8 cellular contexts compared by ENCODE assay signal in genomic region chr18:79988925-79989361, GRCh38. TPM values are rescaled to one million over a fixed set of nuclear protein-coding genes. Genes with fewer than 3 reads are reported as not detected.
DNase-seq lines count a peak whose midpoint lies in the region; ATAC-seq and TF ChIP-seq lines count a peak whose summit lies in the region.

No MANE protein-coding gene starts in this region.

- DNase-seq in Caco-2, result no peak
- DNase-seq in MG63, result peak; percentile 11
- peak; percentile 49 to 57 for DNase-seq in cardiac fibroblast (ENCODE audit: low read depth in 2 of 2)
- peak in 1 of 3 donors; percentile 41 for DNase-seq in right lobe of liver
- no peak for DNase-seq in tibial artery
- no peak for DNase-seq in stimulated activated CD4-positive, alpha-beta T cell treated with anti-CD3 and anti-CD28 coated beads, Interleukin-1b, Interleukin-23, amount 100 ng/mL, for 48 hours
- no peak for DNase-seq in SHP77 treated with DMSO at 0.1 percent for 48 hours (lab: John Stamatoyannopoulos, UW)

- TF ChIP-seq POLR2A in right lobe of liver (IDR thresholded peaks at IDR 0.05), result no peak

- WGBS in right lobe of liver (ENCODE audit: insufficient coverage, low coverage, low lambda C conversion rate, missing lambda C conversion rate), result 23% methylated on average over 14 of the region's 15 CpGs

- BruUV-seq in Caco-2 (replicated peaks; lab: Mats Ljungman, UMichigan), result TSS peak; percentile 58

- H3K4me3 Mint-ChIP-seq in Caco-2 (ENCODE audit: unreplicated experiment), result peak overlapping the region; percentile 71

- H3K9me3 ChIP-seq in Caco-2, result no peaks in the 10 kb centered on the region
- H3K9me3 ChIP-seq in MG63, result no peaks in the 10 kb centered on the region
- H3K9me3 ChIP-seq in right lobe of liver, result no peaks in the 10 kb centered on the region
- H3K9me3 ChIP-seq in tibial artery, result no peaks in the 10 kb centered on the region

- CTCF ChIA-PET in Caco-2 (lab: Charles Lee), result no interaction called here

- ATAC-seq in GM21390 (IDR thresholded peaks at IDR 0.05; ENCODE audit: unreplicated experiment), result peak; percentile 2
- peak; percentile 40 to 62 (median 47) for ATAC-seq in right lobe of liver

- H3K36me3 ChIP-seq in Caco-2 (ENCODE audit: control insufficient read depth, insufficient read depth, low read length) (no peaks in the 10 kb centered on the region), MG63 (peaks cover 24% of the 10 kb centered on the region), right lobe of liver (peaks cover 0 to 5% (median 0%) of the 10 kb centered on the region in 4 donors), tibial artery (peaks cover 0 to 19% (median 0%) of the 10 kb centered on the region in 3 donors)

- H3K4me1 Mint-ChIP-seq in Caco-2 (ENCODE audit: low read depth, unreplicated experiment), result peaks cover 12% of the 10 kb centered on the region

- H3K27me3 ChIP-seq in Caco-2 (replicated peaks; ENCODE audit: control insufficient read depth, insufficient read depth, low read length) (no peaks in the 10 kb centered on the region), MG63 (no peaks in the 10 kb centered on the region), right lobe of liver (no peaks in the 10 kb centered on the region), tibial artery (no peaks in the 10 kb centered on the region)

- TF ChIP-seq CTCF in Caco-2 (IDR thresholded peaks at IDR 0.05; ENCODE audit: insufficient read depth in 1 of 2, low read depth in 1 of 2, low read length in 1 of 2, severe bottlenecking in 1 of 2, unreplicated experiment in 1 of 2) (no peak), cardiac fibroblast (IDR thresholded peaks at IDR 0.05; ENCODE audit: low read depth, low read length) (no peak), right lobe of liver (IDR thresholded peaks at IDR 0.05) (no peak), tibial artery (IDR thresholded peaks at IDR 0.05) (no peak)

- H3K4me3 ChIP-seq in Caco-2 (ENCODE audit: low read depth, low read length) (peak overlapping the region; percentile 89), MG63 (peak overlapping the region; percentile 87), cardiac fibroblast (replicated peaks in 1 of 2; ENCODE audit: low read depth in 2 of 2, low read length in 2 of 2) (peak overlapping the region; percentile 85 to 98), right lobe of liver (peak overlapping the region; percentile 60 to 99 (median 93)), tibial artery (peak overlapping the region; percentile 85 to 96)

- POLR2A ChIA-PET in Caco-2 (lab: Charles Lee), result interaction anchor here (0.6 to 0.8 kb wide), 3 partner anchors 31 to 52 kb away, joined by 3 to 5 read pairs (median 4); no protein-coding TSS in a partner anchor

- H3K36me3 Mint-ChIP-seq in Caco-2 (ENCODE audit: insufficient read depth, unreplicated experiment), result peaks cover 18% of the 10 kb centered on the region

- peaks cover 4% of the 10 kb centered on the region; the same call in 1 of the 2 replicates for H3K4me1 ChIP-seq in Caco-2
- H3K4me1 ChIP-seq in right lobe of liver, result peaks cover 0 to 21% (median 6%) of the 10 kb centered on the region in 4 donors
- peaks cover 0 to 29% (median 22%) of the 10 kb centered on the region in 4 donors for H3K4me1 ChIP-seq in tibial artery

- intact Hi-C loops in Caco-2 (cut with micrococcal nuclease; ENCODE audit: unreplicated experiment), result loop anchor here (1.0 kb wide), 1 partner anchor 24 kb away; no protein-coding TSS in a partner anchor
- intact Hi-C loops in right lobe of liver (cut with DNase I), result loop anchor here in 1 of 2 donors (10.0 kb wide), 1 partner anchor 46 kb away; the partner anchor contains the start of gene RBFA
- intact Hi-C loops in tibial artery (cut with DNase I; ENCODE audit: low total_unique reads), result loop anchor here (2.0 to 5.0 kb wide), 2 partner anchors 37 to 44 kb away; partner anchors contain the start of gene SLC66A2

- no peaks in the 10 kb centered on the region for H3K9me3 Mint-ChIP-seq in Caco-2 (ENCODE audit: unreplicated experiment)

- no peaks in the 10 kb centered on the region for H3K27me3 Mint-ChIP-seq in Caco-2 (ENCODE audit: insufficient read depth, unreplicated experiment)

- H3K27ac ChIP-seq in right lobe of liver, result peak overlapping the region; percentile 85 to 97 (median 95)
- H3K27ac ChIP-seq in tibial artery, result peak overlapping the region; percentile 98

- peak overlapping the region; percentile 71 for H3K27ac Mint-ChIP-seq in Caco-2 (ENCODE audit: unreplicated experiment)

RNA-seq across cellular contexts. Expression of gene TXNL4A, which starts 0.6 kb away (rescaled TPM):
- 80.2 and 83.3 TPM in 2 replicates for total RNA-seq in Caco-2 (2022)
- 69.3 and 176 TPM in 2 replicates for total RNA-seq in MG63 (2014; rRNA removed; shearing (Covaris generic); ENCODE audit: low replicate concordance)
- total RNA-seq in right lobe of liver, result 10 to 100 TPM; 18.5 to 53.9 (median 37.8) TPM

RNA-seq across cellular contexts. Expression of gene HSBP1L1, which starts 24.5 kb away (rescaled TPM):
- total RNA-seq in Caco-2 (2022) (25.7 and 25.9 TPM in 2 replicates), right lobe of liver (10 to 100 TPM; 16.8 to 35.1 (median 23.7) TPM)
- total RNA-seq in MG63 (2014; rRNA removed; shearing (Covaris generic); ENCODE audit: low replicate concordance), result not detected in 2 replicates

RNA-seq across cellular contexts. Expression of gene SLC66A2, which starts 37.5 kb away (rescaled TPM):
- total RNA-seq in Caco-2 (2022) (18.8 and 19.5 TPM in 2 replicates), right lobe of liver (100 to 1,000 TPM in 3 of 6 experiments, 10 to 100 TPM in 3; 61.6 to 140 (median 95.8) TPM)
- total RNA-seq in MG63 (2014; rRNA removed; shearing (Covaris generic); ENCODE audit: low replicate concordance), result 24.3 and 53.1 TPM in 2 replicates

RNA-seq across cellular contexts. Expression of gene RBFA, which starts 45.3 kb away (rescaled TPM):
- total RNA-seq in Caco-2 (2022) (19.2 and 19.3 TPM in 2 replicates), right lobe of liver (10 to 100 TPM; 12.3 to 36.6 (median 18.8) TPM)
- total RNA-seq in MG63 (2014; rRNA removed; shearing (Covaris generic); ENCODE audit: low replicate concordance), result 35.0 and 50.7 TPM in 2 replicates

Comparison
In these comparisons a context has a peak if more than half of its experiments do, and no peak if none do; other contexts are left out.
1. DNase-seq: peak in MG63 (single experiment) and cardiac fibroblast (2 of 2); none in Caco-2 (0 of 2), tibial artery (0 of 2), stimulated activated CD4-positive, alpha-beta T cell treated with anti-CD3 and anti-CD28 coated beads, Interleukin-1b, Interleukin-23, amount 100 ng/mL, for 48 hours (single experiment) and SHP77 treated with DMSO at 0.1 percent for 48 hours (single experiment).
2. RNA of gene HSBP1L1, which starts 24.5 kb away (total RNA-seq): 25.7 to 25.9 TPM in Caco-2 and 16.8 to 35.1 TPM in right lobe of liver; not detected in MG63; every median in the first group is over 10 times any median in the second.
3. Peak in every context shown above with its lines, with median percentiles within 50 percentile points of each other: H3K4me3 ChIP-seq.